In the genomic region with DNA sequence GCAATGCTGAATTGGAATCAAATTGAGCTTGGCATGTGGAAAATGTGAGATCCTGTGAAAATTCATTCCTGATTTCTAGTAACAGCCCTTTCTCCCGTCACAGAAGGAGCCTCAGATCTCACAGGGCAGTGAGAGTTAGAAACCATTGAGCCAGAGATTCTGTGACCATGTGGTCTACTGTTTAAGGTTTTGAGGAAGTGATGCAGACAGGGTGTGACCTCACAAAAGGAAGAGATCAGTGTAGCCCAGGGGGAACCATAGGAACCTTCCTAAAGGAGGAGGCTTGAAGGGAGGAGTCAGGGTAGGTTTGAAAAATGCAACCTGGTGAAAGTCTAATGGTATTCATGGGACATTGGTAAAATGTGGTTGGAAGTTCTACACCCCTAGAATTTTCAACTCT, we compare ENCODE assay signal across 21 cellular contexts.
DNase-seq lines count a peak whose midpoint lies in the region; ATAC-seq, FAIRE-seq and TF ChIP-seq lines count a peak whose summit lies in the region.
"Had no signal": no experiment of that assay in that cellular context is flagged by ENCODE, and none has a peak within 500 bp of the region (broad histone marks: within the 10 kb centered on the region; RNA-seq: fewer than 3 reads in every experiment).

No MANE protein-coding gene starts in this region.

- H3K18ac ChIP-seq in H1 (ENCODE audit: extremely low read depth, low read length): no peak overlapping the region

- no peak overlapping the region for H4K8ac ChIP-seq in H1 (ENCODE audit: extremely low read depth, insufficient read depth, low read length)

- peaks cover 6% of the 10 kb centered on the region for H3K9me3 Mint-ChIP-seq in stimulated activated memory B cell treated with anti-CD40 and anti-IgM and Interleukin-4, amounts not matched to agents 10 μg/mL and 1 μg/mL and 100 μg/mL, for 72 hours

- no peak overlapping the region for H3K4ac ChIP-seq in H1 (replicated peaks; ENCODE audit: insufficient read length, low read depth, low read length)

- intact Hi-C loops in transverse colon (cut with DNase I; ENCODE audit: low total_unique reads) (no loop called here), esophagus muscularis mucosa (cut with DNase I) (no loop called here)

- no peak overlapping the region for H2BK5ac ChIP-seq in H1 (ENCODE audit: low read depth, low read length)

- peaks cover 4% of the 10 kb centered on the region for H3K4me1 Mint-ChIP-seq in stimulated activated memory B cell treated with anti-CD40 and anti-IgM and Interleukin-4, amounts not matched to agents 10 μg/mL and 1 μg/mL and 100 μg/mL, for 72 hours
- H3K4me1 Mint-ChIP-seq: B cell; CD4-positive, CD25-positive, alpha-beta regulatory T cell had no signal

- no peaks in the 10 kb centered on the region for H3K79me2 ChIP-seq in H1 (ENCODE audit: control insufficient read depth in 1 of 2, insufficient read depth in 2 of 2, low read length in 2 of 2)

- H3K9ac ChIP-seq in H1 (replicated peaks in 1 of 4; ENCODE audit: extremely low read depth in 1 of 4, low read depth in 3 of 4, low read length in 3 of 4): no peak overlapping the region
- H3K9ac ChIP-seq: GM23248 had no signal

- TF ChIP-seq RAD21 in H1 (IDR thresholded peaks at IDR 0.05 in 1 of 2, conservative IDR thresholded peaks at IDR 0.05 in 1 of 2; ENCODE audit: low read depth in 2 of 2, low read length in 2 of 2): no peak

- DNase-seq in NCI-H2029 (lab: John Stamatoyannopoulos, UW): peak; percentile 8
- DNase-seq in NCI-H2029 treated with DMSO at 0.1 percent for 48 hours (lab: John Stamatoyannopoulos, UW): no peak
- peak; percentile 12 for DNase-seq in NAMALWA (ENCODE audit: low spot score)
- DNase-seq in H1 (ENCODE audit: low read depth in 1 of 2, low spot score in 2 of 2): no peak
- DNase-seq in transverse colon: no peak
- DNase-seq in esophagus muscularis mucosa (ENCODE audit: extremely low spot score): no peak
- DNase-seq in activated CD4-positive, alpha-beta T cell treated with anti-CD3 and anti-CD28 coated beads for 48 hours: no peak
- DNase-seq: 8988T; Caco-2; CD4-positive, CD25-positive, alpha-beta regulatory T cell; DMS153; GF-D8; GM23248; KG1; NCI-H1105; NCI-H1694; NCI-H226; NCI-H524 treated with DMSO at 0.1 percent for 48 hours had no signal

- POLR2A ChIA-PET in H1 (lab: Charles Lee; ENCODE audit: partially characterized antibody): no interaction called here

- H3K9me3 ChIP-seq in H1 (ENCODE audit: insufficient read depth in 2 of 2, low read depth in 1 of 2, low read length in 1 of 2) (no peaks in the 10 kb centered on the region), transverse colon (no peaks in the 10 kb centered on the region), esophagus muscularis mucosa (no peaks in the 10 kb centered on the region)
- H3K9me3 ChIP-seq: Caco-2 had no signal

- H4K91ac ChIP-seq in H1 (replicated peaks; ENCODE audit: insufficient read length, low read length): no peak overlapping the region

- H3K27me3 ChIP-seq in H1 (replicated peaks in 1 of 4; ENCODE audit: control insufficient read depth in 3 of 4, extremely low read depth in 1 of 4, insufficient read depth in 3 of 4, low read length in 3 of 4) (no peaks in the 10 kb centered on the region; a peak in 1 of 7 replicates), transverse colon (no peaks in the 10 kb centered on the region), esophagus muscularis mucosa (peaks cover 0 to 10% (median 0%) of the 10 kb centered on the region in 4 donors)

- TF ChIP-seq CTCF in H1 (IDR thresholded peaks at IDR 0.05; ENCODE audit: control extremely low read depth in 1 of 3, insufficient read depth in 1 of 3, low read depth in 1 of 3, low read length in 3 of 3) (no peak), transverse colon (IDR thresholded peaks at IDR 0.05) (no peak), esophagus muscularis mucosa (IDR thresholded peaks at IDR 0.05) (no peak)

- no peak overlapping the region for H2AK5ac ChIP-seq in H1 (ENCODE audit: low read depth, low read length)

- no peak overlapping the region for H2BK20ac ChIP-seq in H1 (ENCODE audit: low read length)

- ATAC-seq in stimulated activated memory B cell treated with anti-CD40 and anti-IgM and Interleukin-4, amounts not matched to agents 10 μg/mL and 1 μg/mL and 100 μg/mL, for 72 hours: peak; percentile 76
- ATAC-seq: HepG2 had no signal

- no peaks in the 10 kb centered on the region for H3K23me2 ChIP-seq in H1 (ENCODE audit: low read depth, low read length)

- H2BK120ac ChIP-seq in H1 (replicated peaks; ENCODE audit: low read depth, low read length): no peak overlapping the region

- no peak overlapping the region for H3K14ac ChIP-seq in H1 (ENCODE audit: insufficient read length)

- H3K23ac ChIP-seq in H1 (ENCODE audit: insufficient read length): no peak overlapping the region

- TF ChIP-seq EP300 in H1 (IDR thresholded peaks at IDR 0.05; ENCODE audit: borderline replicate concordance in 1 of 2, low read depth in 2 of 2, low read length in 2 of 2): no peak
- TF ChIP-seq EP300 in transverse colon (IDR thresholded peaks at IDR 0.05; ENCODE audit: low read depth): no peak
- TF ChIP-seq EP300 in esophagus muscularis mucosa (IDR thresholded peaks at IDR 0.05): no peak

- H3K56ac ChIP-seq in H1 (replicated peaks; ENCODE audit: insufficient read length, low read depth, low read length): no peak overlapping the region

- no peak overlapping the region for H3K4me2 ChIP-seq in H1 (ENCODE audit: insufficient read depth in 1 of 2, low read depth in 2 of 2, low read length in 2 of 2)

- H3K4me1 ChIP-seq in H1 (replicated peaks in 1 of 4; ENCODE audit: control insufficient read depth in 3 of 4, insufficient read depth in 4 of 4, low read length in 3 of 4) (peaks cover 0 to 7% (median 3%) of the 10 kb centered on the region in 4 experiments; a peak in 2 of 7 replicates), transverse colon (no peaks in the 10 kb centered on the region), esophagus muscularis mucosa (no peaks in the 10 kb centered on the region)
- H3K4me1 ChIP-seq: Caco-2 had no signal

- in situ Hi-C loops in transverse colon (cut with MboI; ENCODE audit: low pct_ligation_motif_present in 1 of 4, low pct_unique_long_range_greater_than_20kb in 1 of 4, low sequenced_read_pairs in 3 of 4): no loop called here

- H2AFZ ChIP-seq in H1 (ENCODE audit: low read length): peak overlapping the region; percentile 64; the same call in 1 of the 2 replicates
- H2AFZ ChIP-seq: GM23248 had no signal

- no peak overlapping the region for H3K27ac ChIP-seq in H1 (ENCODE audit: low read depth, low read length)
- no peak overlapping the region for H3K27ac ChIP-seq in transverse colon
- no peak overlapping the region for H3K27ac ChIP-seq in esophagus muscularis mucosa (replicated peaks in 1 of 4)
- H3K27ac ChIP-seq: GM23248 had no signal

- no peak overlapping the region for H2BK12ac ChIP-seq in H1 (ENCODE audit: low read depth, low read length)

- no peak overlapping the region for H3K4me3 Mint-ChIP-seq in stimulated activated memory B cell treated with anti-CD40 and anti-IgM and Interleukin-4, amounts not matched to agents 10 μg/mL and 1 μg/mL and 100 μg/mL, for 72 hours
- H3K4me3 Mint-ChIP-seq: B cell; CD4-positive, CD25-positive, alpha-beta regulatory T cell had no signal

- no peaks in the 10 kb centered on the region for H3K36me3 Mint-ChIP-seq in stimulated activated memory B cell treated with anti-CD40 and anti-IgM and Interleukin-4, amounts not matched to agents 10 μg/mL and 1 μg/mL and 100 μg/mL, for 72 hours
- H3K36me3 Mint-ChIP-seq: CD4-positive, CD25-positive, alpha-beta regulatory T cell had no signal

- H2BK15ac ChIP-seq in H1 (ENCODE audit: low read length): no peak overlapping the region

- FAIRE-seq in H1 (lab: Jason Lieb, UNC): no peak
- FAIRE-seq: HepG2 had no signal

- CTCF ChIA-PET in H1 (lab: Charles Lee; ENCODE audit: partially characterized antibody): interaction anchor here (0.6 kb wide), 1 partner anchor 17 kb away, joined by 3 read pairs; no protein-coding TSS in a partner anchor

- no peaks in the 10 kb centered on the region for H3K27me3 Mint-ChIP-seq in stimulated activated memory B cell treated with anti-CD40 and anti-IgM and Interleukin-4, amounts not matched to agents 10 μg/mL and 1 μg/mL and 100 μg/mL, for 72 hours
- H3K27me3 Mint-ChIP-seq: B cell; CD4-positive, CD25-positive, alpha-beta regulatory T cell had no signal

- 100% methylated on average over 1 of the region's 1 CpG; no CpG with 5 or more reads in 1 of the 2 experiments for WGBS in H1 (ENCODE audit: extremely low coverage in 1 of 2, insufficient coverage in 1 of 2, insufficient read length in 1 of 2, insufficient replicate concordance in 2 of 2, low coverage in 1 of 2, low lambda C conversion rate in 2 of 2, missing lambda C conversion rate in 1 of 2), 2 experiments
- 74 to 80% methylated on average over 1 of the region's 1 CpG for WGBS in transverse colon (ENCODE audit: low coverage in 1 of 2), 2 donors
- WGBS in esophagus muscularis mucosa: 52% methylated on average over 1 of the region's 1 CpG

- TF ChIP-seq POLR2A in H1 (IDR thresholded peaks at IDR 0.05; ENCODE audit: control extremely low read depth in 1 of 2, low read depth in 2 of 2, low read length in 2 of 2): no peak
- no peak for TF ChIP-seq POLR2A in transverse colon (IDR thresholded peaks at IDR 0.05)
- TF ChIP-seq POLR2A in esophagus muscularis mucosa (IDR thresholded peaks at IDR 0.05; ENCODE audit: low read depth): no peak

- H3K4me3 ChIP-seq in H1 (ENCODE audit: extremely low read depth in 1 of 4, insufficient read depth in 2 of 4, low read depth in 3 of 4, low read length in 4 of 4) (no peak overlapping the region), transverse colon (no peak overlapping the region), esophagus muscularis mucosa (no peak overlapping the region)
- H3K4me3 ChIP-seq: GM23248 had no signal

- H4K20me1 ChIP-seq in H1 (replicated peaks in 1 of 2; ENCODE audit: control insufficient read depth in 1 of 2, insufficient read depth in 2 of 2, low read length in 2 of 2): peaks cover 0 to 2% of the 10 kb centered on the region in 2 experiments

- H3K79me1 ChIP-seq in H1 (ENCODE audit: low read depth, low read length): no peaks in the 10 kb centered on the region

- H4K5ac ChIP-seq in H1 (ENCODE audit: insufficient read length, low read depth, low read length): no peak overlapping the region

- H3K27ac Mint-ChIP-seq in stimulated activated memory B cell treated with anti-CD40 and anti-IgM and Interleukin-4, amounts not matched to agents 10 μg/mL and 1 μg/mL and 100 μg/mL, for 72 hours: peak overlapping the region; percentile 60
- H3K27ac Mint-ChIP-seq: B cell had no signal

- H3K36me3 ChIP-seq in H1 (ENCODE audit: control insufficient read depth in 2 of 4, insufficient read depth in 4 of 4, low read length in 3 of 4) (no peaks in the 10 kb centered on the region), transverse colon (no peaks in the 10 kb centered on the region), esophagus muscularis mucosa (no peaks in the 10 kb centered on the region)

TF ChIP-seq in H1, 55 proteins besides CTCF, POLR2A, EP300 and RAD21 (continues in another document):
- TF ChIP-seq RFX5 (IDR thresholded peaks at IDR 0.05; ENCODE audit: borderline replicate concordance, low read depth, low read length) (no peak), TCF12 (IDR thresholded peaks at IDR 0.05; ENCODE audit: low read depth, low read length) (no peak)
- TF ChIP-seq, protein P1, sequence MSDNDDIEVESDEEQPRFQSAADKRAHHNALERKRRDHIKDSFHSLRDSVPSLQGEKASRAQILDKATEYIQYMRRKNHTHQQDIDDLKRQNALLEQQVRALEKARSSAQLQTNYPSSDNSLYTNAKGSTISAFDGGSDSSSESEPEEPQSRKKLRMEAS (IDR thresholded peaks at IDR 0.05): no peak

Comparison
In these comparisons a context has a peak if more than half of its experiments do, and no peak if none do; other contexts are left out.
1. DNase-seq: peak in NCI-H2029 (single experiment) and NAMALWA (single experiment); none in NCI-H2029 treated with DMSO at 0.1 percent for 48 hours (single experiment), H1 (0 of 2), transverse colon (single experiment), esophagus muscularis mucosa (single experiment) and activated CD4-positive, alpha-beta T cell treated with anti-CD3 and anti-CD28 coated beads for 48 hours (single experiment).